1 cellular context compared by ENCODE assay signal in genomic region chr6:137102851-137103492, GRCh38.
TF ChIP-seq lines count a peak whose summit lies in the region.

No MANE protein-coding gene starts in this region.

TF ChIP-seq in GM12878, 131 proteins besides CTCF, POLR2A, EP300 and RAD21 (continued from another document and continues in another):
- TF ChIP-seq MLLT1 (IDR thresholded peaks at IDR 0.05) (peak; percentile 95), SMAD5 (IDR thresholded peaks at IDR 0.05; ENCODE audit: low read depth) (peak; percentile 33; the same call in 1 of the 2 replicates), KAT2A (conservative IDR thresholded peaks at IDR 0.05; ENCODE audit: control insufficient read depth, low read depth, low read length) (no peak), RBBP5 (conservative IDR thresholded peaks at IDR 0.05) (no peak), TBL1XR1 (IDR thresholded peaks at IDR 0.05; ENCODE audit: low read depth, low read length) (peak; percentile 99), SUZ12 (IDR thresholded peaks at IDR 0.05; ENCODE audit: unreplicated experiment) (no peak), MTA2 (IDR thresholded peaks at IDR 0.05; ENCODE audit: low read depth) (peak; percentile 97), HSF1 (IDR thresholded peaks at IDR 0.05; ENCODE audit: low read depth, low read length) (no peak), SIN3A (IDR thresholded peaks at IDR 0.05; ENCODE audit: low read depth, low read length) (no peak), ZNF592 (IDR thresholded peaks at IDR 0.05) (no peak), PBX3 (IDR thresholded peaks at IDR 0.05; ENCODE audit: insufficient replicate concordance, low read depth, low read length) (no peak), SP1 (IDR thresholded peaks at IDR 0.05; ENCODE audit: low read depth, low read length) (peak; percentile 76), BCLAF1 (IDR thresholded peaks at IDR 0.05) (no peak), MEF2B (IDR thresholded peaks at IDR 0.05; ENCODE audit: partially characterized antibody, poor library complexity, severe bottlenecking) (peak; percentile 99), SREBF2 (IDR thresholded peaks at IDR 0.05; ENCODE audit: low read length) (no peak), CEBPB (IDR thresholded peaks at IDR 0.05; ENCODE audit: borderline replicate concordance in 1 of 2, low read depth in 2 of 2, low read length in 2 of 2) (no peak; a peak in 1 of 4 replicates), IKZF2 (IDR thresholded peaks at IDR 0.05) (peak; percentile 97), IRF4 (IDR thresholded peaks at IDR 0.05; ENCODE audit: low read depth, low read length) (peak; percentile 97), NR2C1 (IDR thresholded peaks at IDR 0.05) (no peak), IKZF1 (conservative IDR thresholded peaks at IDR 0.05) (peak; percentile 95), NFXL1 (IDR thresholded peaks at IDR 0.05; ENCODE audit: borderline replicate concordance) (no peak), RB1 (IDR thresholded peaks at IDR 0.05; ENCODE audit: borderline replicate concordance) (no peak), E2F4 (IDR thresholded peaks at IDR 0.05; ENCODE audit: low read depth, low read length) (no peak), MAX (IDR thresholded peaks at IDR 0.05; ENCODE audit: low read depth, low read length) (no peak), NFYA (IDR thresholded peaks at IDR 0.05; ENCODE audit: borderline replicate concordance, low read depth, low read length) (no peak), BRCA1 (IDR thresholded peaks at IDR 0.05; ENCODE audit: low read depth, low read length) (no peak), E4F1 (IDR thresholded peaks at IDR 0.05; ENCODE audit: borderline replicate concordance, partially characterized antibody) (no peak), CUX1 (IDR thresholded peaks at IDR 0.05; ENCODE audit: insufficient replicate concordance, low read depth, low read length) (peak; percentile 95), PAX5 (IDR thresholded peaks at IDR 0.05; ENCODE audit: borderline replicate concordance, low read depth, low read length) (peak; percentile 97), POLR2AphosphoS2 (IDR thresholded peaks at IDR 0.05; ENCODE audit: low read depth, low read length) (no peak)
